In the genomic region with DNA sequence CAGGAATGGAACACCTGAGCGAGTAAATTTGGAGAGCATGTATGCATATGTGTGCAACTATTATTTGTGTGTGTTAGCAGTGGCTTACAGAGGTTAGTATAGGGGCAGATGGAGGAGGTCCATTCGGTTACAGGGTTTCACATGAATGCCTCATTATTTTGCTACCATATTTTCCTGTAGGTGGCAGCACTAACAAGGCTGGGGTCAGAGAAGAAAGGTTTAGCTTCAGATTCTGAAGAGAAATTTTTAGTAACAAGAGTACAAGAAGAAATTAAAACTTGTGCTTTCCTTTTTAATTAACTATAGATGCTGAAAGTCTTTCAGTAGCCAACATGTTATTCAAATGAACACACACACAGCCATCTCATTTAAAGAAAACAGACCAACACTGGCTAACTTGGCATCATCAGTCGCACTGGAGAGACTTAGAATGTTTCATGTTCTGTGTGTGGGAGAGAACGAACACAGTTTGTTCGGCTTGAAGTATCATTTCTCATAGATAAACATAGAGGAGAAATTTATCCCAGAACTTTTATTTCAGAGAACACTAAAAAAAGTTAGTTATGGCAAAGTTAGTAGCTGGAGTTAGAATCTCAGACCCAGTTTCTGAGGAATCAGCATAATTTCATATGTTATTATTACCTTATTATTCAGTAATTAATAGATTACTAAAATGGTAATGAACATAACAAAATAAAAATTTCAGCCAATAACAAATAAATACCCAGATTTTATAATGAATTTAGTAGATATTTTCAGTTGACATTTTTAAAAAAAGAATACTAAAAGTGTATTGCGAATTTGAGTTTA, we compare ENCODE assay signal across 9 cellular contexts.
DNase-seq lines count a peak whose midpoint lies in the region; ATAC-seq and TF ChIP-seq lines count a peak whose summit lies in the region.
"Had no signal": no experiment of that assay in that cellular context is flagged by ENCODE, and none has a peak within 500 bp of the region (broad histone marks: within the 10 kb centered on the region; RNA-seq: fewer than 3 reads in every experiment).

No MANE protein-coding gene starts in this region.

- no peak overlapping the region for H3K4me3 ChIP-seq in upper lobe of left lung

- TF ChIP-seq EP300 in upper lobe of left lung (IDR thresholded peaks at IDR 0.05): no peak

- no peaks in the 10 kb centered on the region for H3K36me3 ChIP-seq in upper lobe of left lung

- no peaks in the 10 kb centered on the region for H3K27me3 ChIP-seq in upper lobe of left lung

- peak; percentile 38 for DNase-seq in Ammon's horn (ENCODE audit: low spot score)
- peak; percentile 22 for DNase-seq in NCI-H1694 (lab: John Stamatoyannopoulos, UW)
- DNase-seq in astrocyte of the hippocampus (ENCODE audit: low read depth, low spot score): peak; percentile 80
- DNase-seq in iPS-NIHi7 (ENCODE audit: extremely low spot score): peak; percentile 54
- DNase-seq in upper lobe of left lung: no peak
- DNase-seq in activated CD8-positive, alpha-beta memory T cell treated with anti-CD3 and anti-CD28 coated beads for 24 hours: no peak
- DNase-seq: naive B cell had no signal

- no peak for TF ChIP-seq POLR2A in upper lobe of left lung (IDR thresholded peaks at IDR 0.05)

- WGBS in upper lobe of left lung, 2 donors: 53 to 56% methylated on average over 6 of the region's 6 CpGs

- no peaks in the 10 kb centered on the region for H3K9me3 ChIP-seq in upper lobe of left lung

- no peak overlapping the region for H3K27ac ChIP-seq in upper lobe of left lung

- peak; percentile 13 to 59 (median 46) for TF ChIP-seq CTCF in upper lobe of left lung (IDR thresholded peaks at IDR 0.05)

- no peaks in the 10 kb centered on the region for H3K4me1 ChIP-seq in upper lobe of left lung

- peak; percentile 88 for ATAC-seq in GM18511 (IDR thresholded peaks at IDR 0.05; ENCODE audit: unreplicated experiment)
- ATAC-seq in HG02870 (IDR thresholded peaks at IDR 0.05; ENCODE audit: unreplicated experiment): peak; percentile 79
- peak in 1 of 2 donors; percentile 86 for ATAC-seq in upper lobe of left lung (ENCODE audit: low FRiP score in 2 of 2)

Comparison
In these comparisons a context has a peak if more than half of its experiments do, and no peak if none do; other contexts are left out.
1. DNase-seq: peak in Ammon's horn (single experiment), NCI-H1694 (single experiment), astrocyte of the hippocampus (single experiment) and iPS-NIHi7 (single experiment); none in upper lobe of left lung (0 of 2) and activated CD8-positive, alpha-beta memory T cell treated with anti-CD3 and anti-CD28 coated beads for 24 hours (single experiment).